1 cellular context compared by ENCODE assay signal in genomic region chr22:31290494-31291402, GRCh38.
TF ChIP-seq lines count a peak whose summit lies in the region.

No MANE protein-coding gene starts in this region.

TF ChIP-seq in K562, 482 proteins besides CTCF, POLR2A, EP300 and RAD21 (continued from another document and continues in another):
- TF ChIP-seq MGA (IDR thresholded peaks at IDR 0.05) (peak; percentile 96), POLR2AphosphoS5 (IDR thresholded peaks at IDR 0.05; ENCODE audit: control insufficient read depth, insufficient read depth, low read depth, low read length) (peak; percentile 53), ZNF212 (CRISPR knock-in tag; IDR thresholded peaks at IDR 0.05) (no peak), GTF2B (IDR thresholded peaks at IDR 0.05; ENCODE audit: extremely low read depth, insufficient read length) (no peak), FOXJ3 (CRISPR knock-in tag; IDR thresholded peaks at IDR 0.05) (no peak), GATAD2A (IDR thresholded peaks at IDR 0.05) (no peak), ARID4B (CRISPR knock-in tag; IDR thresholded peaks at IDR 0.05) (0 out of 2 replicates have a peak, but pooled peaks have one; percentile 21), CHD4 (IDR thresholded peaks at IDR 0.05; ENCODE audit: insufficient read depth, insufficient replicate concordance, low read depth, low read length, poor library complexity, severe bottlenecking) (no peak), VEZF1 (CRISPR knock-in tag; IDR thresholded peaks at IDR 0.05) (peak; percentile 46; the same call in 1 of the 2 replicates), CLOCK (CRISPR knock-in tag; IDR thresholded peaks at IDR 0.05; ENCODE audit: borderline replicate concordance) (no peak), ELK1 (CRISPR knock-in tag; IDR thresholded peaks at IDR 0.05) (no peak), TSC22D4 (tag; IDR thresholded peaks at IDR 0.05) (no peak), REST (CRISPR knock-in tag; IDR thresholded peaks at IDR 0.05; ENCODE audit: low read depth) (no peak), TCFL5 (CRISPR knock-in tag; conservative IDR thresholded peaks at IDR 0.05) (no peak), ARNT (IDR thresholded peaks at IDR 0.05) (no peak), POLR3G (IDR thresholded peaks at IDR 0.05; ENCODE audit: extremely low read depth, insufficient read length, insufficient replicate concordance) (no peak), EP400 (IDR thresholded peaks at IDR 0.05) (peak; percentile 81), POLR2H (tag; IDR thresholded peaks at IDR 0.05; ENCODE audit: low read depth) (no peak), XRCC4 (IDR thresholded peaks at IDR 0.05; ENCODE audit: extremely low read depth, insufficient read depth, insufficient read length) (no peak), DDX20 (tag; IDR thresholded peaks at IDR 0.05; ENCODE audit: low read depth) (no peak), ZNF830 (CRISPR knock-in tag; IDR thresholded peaks at IDR 0.05) (0 out of 2 replicates have a peak, but pooled peaks have one; percentile 18), U2AF2 (optimal IDR thresholded peaks at IDR 0.05; ENCODE audit: low read depth, low read length) (no peak), ZNF766 (CRISPR knock-in tag; conservative IDR thresholded peaks at IDR 0.05) (no peak), FOXA1 (IDR thresholded peaks at IDR 0.05; ENCODE audit: borderline replicate concordance) (no peak), CCNT2 (IDR thresholded peaks at IDR 0.05; ENCODE audit: borderline replicate concordance, extremely low read depth, insufficient read length, low read depth, low read length) (peak; percentile 91), ZNF217 (CRISPR knock-in tag; IDR thresholded peaks at IDR 0.05) (no peak), SIN3A (IDR thresholded peaks at IDR 0.05; ENCODE audit: borderline replicate concordance in 2 of 2, control insufficient read depth in 1 of 2, low read depth in 2 of 2, low read length in 2 of 2) (peak in 1 of 2 experiments; percentile 78; a peak in 1 of 4 replicates), CBFA2T2 (conservative IDR thresholded peaks at IDR 0.05) (no peak), CBX5 (IDR thresholded peaks at IDR 0.05; ENCODE audit: borderline replicate concordance, low read depth) (no peak)
